Comparison of ENCODE assay signal across 20 cellular contexts in genomic region chr4:124955476-124955875, GRCh38.
"Had no signal": no experiment of that assay in that cellular context is flagged by ENCODE, and none has a peak within 500 bp of the region (broad histone marks: within the 10 kb centered on the region; RNA-seq: fewer than 3 reads in every experiment).

No MANE protein-coding gene starts in this region.

- H3K27me3 ChIP-seq: dorsolateral prefrontal cortex, gastrocnemius medialis, neural progenitor cell, sigmoid colon, testis, tibial artery had no signal

- H3K36me3 ChIP-seq: gastrocnemius medialis, neural progenitor cell, sigmoid colon, tibial artery had no signal

- H3K4me3 ChIP-seq: dorsolateral prefrontal cortex, gastrocnemius medialis, neural progenitor cell, psoas muscle, sigmoid colon, testis, tibial artery had no signal

- H3K4me1 ChIP-seq: gastrocnemius medialis, neural progenitor cell, psoas muscle, testis, tibial artery had no signal

- FAIRE-seq: colon, keratinocyte had no signal

- ATAC-seq: gastrocnemius medialis; naive thymus-derived CD4-positive, alpha-beta T cell; psoas muscle; right cardiac atrium; stimulated activated effector memory CD8-positive, alpha-beta T cell treated with anti-CD3 and anti-CD28 coated beads, Interleukin-12 subunit alpha, Interleukin-12 subunit beta, amount 100 ng/mL, for 72 hours had no signal

- H3K9me3 ChIP-seq: gastrocnemius medialis, sigmoid colon, testis, tibial artery had no signal

- H3K27ac ChIP-seq: dorsolateral prefrontal cortex, gastrocnemius medialis, neural progenitor cell, psoas muscle, sigmoid colon, testis, tibial artery had no signal

- DNase-seq: dorsolateral prefrontal cortex; effector CD4-positive, alpha-beta T cell; gastrocnemius medialis; head of caudate nucleus; mesendoderm; midbrain; naive thymus-derived CD4-positive, alpha-beta T cell; psoas muscle; right cardiac atrium; sigmoid colon; stimulated activated CD4-positive, alpha-beta T cell treated with anti-CD3 and anti-CD28 coated beads, Interleukin-2, amount 100 ng/mL, for 24 hours; stimulated activated CD4-positive, alpha-beta T cell treated with anti-CD3 and anti-CD28 coated beads, Interleukin-4, amount 100 ng/mL, for 24 hours; stimulated activated naive CD4-positive, alpha-beta T cell treated with Interleukin-2 at 50 U/mL for 16 hours; substantia nigra; testis; tibial artery had no signal
